9 cellular contexts compared by ENCODE assay signal in the genomic region with DNA sequence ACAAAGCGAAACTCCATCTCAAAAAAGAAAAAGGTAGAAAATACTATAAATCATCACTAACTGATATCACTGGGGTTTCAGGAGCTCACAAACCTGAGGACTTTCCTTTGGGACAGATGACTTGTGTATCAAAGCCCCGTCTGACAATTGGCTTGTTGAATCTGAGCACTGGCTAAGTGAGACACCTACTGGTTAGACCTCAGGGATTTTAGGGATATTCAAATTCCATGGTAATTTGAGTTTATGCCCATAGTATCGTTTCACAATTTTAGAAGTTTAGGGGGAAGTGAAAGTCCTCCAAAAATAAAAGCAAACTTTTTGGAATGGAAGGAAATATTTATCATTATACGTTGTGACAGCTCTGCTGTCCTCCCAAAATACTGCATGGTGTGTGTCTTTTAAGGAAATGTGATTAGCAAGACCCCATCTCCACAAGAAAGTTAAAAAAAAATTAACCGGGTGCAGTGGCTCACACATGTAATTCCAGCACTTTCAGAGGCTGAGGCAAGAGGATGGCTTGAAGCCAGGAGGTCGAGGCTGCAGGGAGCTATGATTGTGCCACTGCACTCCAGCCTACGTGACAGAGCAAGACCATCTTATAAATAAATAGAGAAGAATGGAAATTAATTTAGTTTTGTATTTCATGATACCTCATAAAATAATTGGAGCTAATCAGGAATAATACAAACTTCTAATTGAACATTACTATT. TPM values are rescaled to one million over a fixed set of nuclear protein-coding genes. Genes with fewer than 3 reads are reported as not detected.
DNase-seq lines count a peak whose midpoint lies in the region; ATAC-seq and TF ChIP-seq lines count a peak whose summit lies in the region.
"Had no signal": no experiment of that assay in that cellular context is flagged by ENCODE, and none has a peak within 500 bp of the region (broad histone marks: within the 10 kb centered on the region; RNA-seq: fewer than 3 reads in every experiment).

No MANE protein-coding gene starts in this region.

- no peaks in the 10 kb centered on the region for H3K4me1 ChIP-seq in mucosa of descending colon (ENCODE audit: low read depth)
- no peaks in the 10 kb centered on the region for H3K4me1 ChIP-seq in CD8-positive, alpha-beta T cell (ENCODE audit: insufficient read depth, low read length)

- intact Hi-C loops in mucosa of descending colon (cut with DNase I, micrococcal nuclease) = no loop called here
- intact Hi-C loops in CD8-positive, alpha-beta T cell (cut with DNase I, micrococcal nuclease) = no loop called here

- no peak overlapping the region for H3K27ac Mint-ChIP-seq in CD8-positive, alpha-beta T cell

- CTCF ChIA-PET in CD8-positive, alpha-beta T cell (lab: Charles Lee) = interaction anchor here (0.6 to 4.8 kb wide), 4 partner anchors 27 to 427 kb away, joined by 3 to 23 read pairs (median 4); no protein-coding TSS in a partner anchor

- peak; percentile 17 for TF ChIP-seq CTCF in NB4 (IDR thresholded peaks at IDR 0.05; ENCODE audit: low read depth, low read length)
- no peak for TF ChIP-seq CTCF in mucosa of descending colon (IDR thresholded peaks at IDR 0.05)
- TF ChIP-seq CTCF in CD8-positive, alpha-beta T cell (IDR thresholded peaks at IDR 0.05) = no peak

- TF ChIP-seq POLR2A in NB4 (IDR thresholded peaks at IDR 0.05; ENCODE audit: extremely low read depth, insufficient read length) = no peak

- H3K4me3 Mint-ChIP-seq in CD8-positive, alpha-beta T cell = no peak overlapping the region

- no peaks in the 10 kb centered on the region for H3K9me3 Mint-ChIP-seq in CD8-positive, alpha-beta T cell

- H3K27me3 Mint-ChIP-seq in CD8-positive, alpha-beta T cell (ENCODE audit: low read depth) = peaks cover 49% of the 10 kb centered on the region

- POLR2A ChIA-PET in CD8-positive, alpha-beta T cell (lab: Charles Lee) = no interaction called here

- peaks cover 8% of the 10 kb centered on the region for H3K27me3 ChIP-seq in CD8-positive, alpha-beta T cell (ENCODE audit: insufficient read depth, low read length)

- no peaks in the 10 kb centered on the region for H3K36me3 ChIP-seq in mucosa of descending colon (ENCODE audit: low read depth)
- no peaks in the 10 kb centered on the region for H3K36me3 ChIP-seq in CD8-positive, alpha-beta T cell (ENCODE audit: insufficient read depth, low read length)

- in situ Hi-C loops in G401 (cut with HindIII; ENCODE audit: low sequenced_read_pairs) = no loop called here

- no peaks in the 10 kb centered on the region for H3K36me3 Mint-ChIP-seq in CD8-positive, alpha-beta T cell

- peak; percentile 52 for ATAC-seq in mucosa of descending colon
- ATAC-seq in CD8-positive, alpha-beta T cell = no peak
- no peak for ATAC-seq in activated CD4-positive, CD25-positive, alpha-beta regulatory T cell treated with anti-CD3 and anti-CD28 coated beads, Interleukin-2, amount 50 U/mL, for 24 hours

- no peak overlapping the region for H3K4me3 ChIP-seq in NB4 (ENCODE audit: low read depth, low read length)
- H3K4me3 ChIP-seq in mucosa of descending colon = no peak overlapping the region
- H3K4me3 ChIP-seq in CD8-positive, alpha-beta T cell (ENCODE audit: low read depth, low read length) = no peak overlapping the region

- H3K4me1 Mint-ChIP-seq in CD8-positive, alpha-beta T cell (ENCODE audit: low read depth) = no peaks in the 10 kb centered on the region

- DNase-seq in G401 (ENCODE audit: low spot score) (peak; percentile 19), NB4 (ENCODE audit: low read depth) (peak; percentile 60), cerebellar cortex (ENCODE audit: low spot score) (peak; percentile 15), mucosa of descending colon (no peak), A172 (ENCODE audit: low spot score) (no peak)
- no peak for DNase-seq in activated CD4-positive, alpha-beta T cell treated with anti-CD3 and anti-CD28 coated beads for 4 hours
- DNase-seq in CD8-positive, alpha-beta T cell = no peak

- H3K9me3 ChIP-seq in mucosa of descending colon = no peaks in the 10 kb centered on the region
- H3K9me3 ChIP-seq in CD8-positive, alpha-beta T cell (ENCODE audit: low read length) = no peaks in the 10 kb centered on the region

- no peak overlapping the region for H3K27ac ChIP-seq in CD8-positive, alpha-beta T cell (ENCODE audit: low read depth, low read length)
- H3K27ac ChIP-seq: epithelial cell of prostate had no signal

RNA-seq across cellular contexts. Expression of a gene that starts 49.2 kb away (rescaled TPM):
- 21.5 and 22.3 TPM in 2 replicates for total RNA-seq in G401 (2014; rRNA removed; shearing (Covaris generic))
- total RNA-seq in mucosa of descending colon = 10 to 100 TPM; 29.4 to 39.6 (median 33.6) TPM
- total RNA-seq in A172 (2014; rRNA removed; shearing (Covaris generic)) = 4.7 and 5.0 TPM in 2 replicates
- total RNA-seq in CD8-positive, alpha-beta T cell = 10 to 100 TPM; 28.1 to 30.5 TPM

Comparison
In these comparisons a context has a peak if more than half of its experiments do, and no peak if none do; other contexts are left out.
1. DNase-seq: peak in G401 (single experiment), NB4 (single experiment) and cerebellar cortex (single experiment); none in mucosa of descending colon (0 of 3), A172 (single experiment), activated CD4-positive, alpha-beta T cell treated with anti-CD3 and anti-CD28 coated beads for 4 hours (0 of 2) and CD8-positive, alpha-beta T cell (0 of 7).